Comparison of ENCODE assay signal across 28 cellular contexts in genomic region chr21:33789697-33790096, GRCh38.
DNase-seq lines count a peak whose midpoint lies in the region; ATAC-seq and TF ChIP-seq lines count a peak whose summit lies in the region.
"Had no signal": no experiment of that assay in that cellular context is flagged by ENCODE, and none has a peak within 500 bp of the region (broad histone marks: within the 10 kb centered on the region; RNA-seq: fewer than 3 reads in every experiment).

No MANE protein-coding gene starts in this region.

- TF ChIP-seq EP300 in esophagus muscularis mucosa (IDR thresholded peaks at IDR 0.05): no peak

- H3K36me3 Mint-ChIP-seq in activated naive CD4-positive, alpha-beta T cell treated with anti-CD3 and anti-CD28 coated beads for 36 hours (ENCODE audit: low read depth): no peaks in the 10 kb centered on the region
- H3K36me3 Mint-ChIP-seq: activated CD8-positive, alpha-beta memory T cell treated with anti-CD3 and anti-CD28 coated beads, Interleukin-2, amount 10 ng/mL, durations not matched to agents 7 days and 5 days; activated naive CD4-positive, alpha-beta T cell treated with anti-CD3 and anti-CD28 coated beads, Interleukin-2, amount 10 ng/mL, durations not matched to agents 7 days and 5 days; CD8-positive, alpha-beta memory T cell had no signal

- TF ChIP-seq POLR2A in esophagus muscularis mucosa (IDR thresholded peaks at IDR 0.05; ENCODE audit: low read depth): no peak

- H3K27ac Mint-ChIP-seq in activated naive CD4-positive, alpha-beta T cell treated with anti-CD3 and anti-CD28 coated beads for 36 hours: no peak overlapping the region
- H3K27ac Mint-ChIP-seq: activated CD8-positive, alpha-beta memory T cell treated with anti-CD3 and anti-CD28 coated beads, Interleukin-2, amount 10 ng/mL, durations not matched to agents 7 days and 5 days; activated naive CD4-positive, alpha-beta T cell treated with anti-CD3 and anti-CD28 coated beads, Interleukin-2, amount 10 ng/mL, durations not matched to agents 7 days and 5 days; activated T-cell treated with anti-CD3 and anti-CD28 coated beads, Interleukin-2, amount 50 U/mL, for 72 hours; CD8-positive, alpha-beta memory T cell; progenitor cell of endocrine pancreas had no signal

- no peaks in the 10 kb centered on the region for H3K27me3 Mint-ChIP-seq in activated naive CD4-positive, alpha-beta T cell treated with anti-CD3 and anti-CD28 coated beads for 36 hours (ENCODE audit: low read depth)
- H3K27me3 Mint-ChIP-seq: progenitor cell of endocrine pancreas had no signal

- DNase-seq in NCI-H1694 (lab: John Stamatoyannopoulos, UW): peak; percentile 10
- DNase-seq in NCI-H1694 treated with DMSO at 0.1 percent for 48 hours (lab: John Stamatoyannopoulos, UW): no peak
- peak; percentile 19 for DNase-seq in astrocyte of the cerebellum (ENCODE audit: low read depth)
- peak; percentile 72 for DNase-seq in fibroblast of pulmonary artery (ENCODE audit: low read depth)
- DNase-seq in activated naive CD4-positive, alpha-beta T cell treated with anti-CD3 and anti-CD28 coated beads for 36 hours: no peak
- DNase-seq in esophagus muscularis mucosa (ENCODE audit: extremely low spot score): no peak
- DNase-seq: 8988T; activated CD4-positive, alpha-beta T cell treated with anti-CD3 and anti-CD28 coated beads, Interleukin-2, amount 50 U/mL, for 1 hour; activated CD8-positive, alpha-beta memory T cell treated with anti-CD3 and anti-CD28 coated beads, Interleukin-2, amount 10 ng/mL, durations not matched to agents 7 days and 5 days; activated naive CD4-positive, alpha-beta T cell treated with anti-CD3 and anti-CD28 coated beads, Interleukin-2, amount 10 ng/mL, durations not matched to agents 7 days and 5 days; activated T-cell treated with anti-CD3 and anti-CD28 coated beads, Interleukin-2, amount 50 U/mL, for 72 hours; AML-193; CD8-positive, alpha-beta memory T cell; DMS53; effector CD4-positive, alpha-beta T cell; GOT3; KBM-7; NCI-H2227 treated with DMSO at 0.1 percent for 48 hours; NCI-H82; sigmoid colon; stomach had no signal

- H3K27me3 ChIP-seq in subcutaneous abdominal adipose tissue (ENCODE audit: control insufficient read depth in 5 of 5, insufficient read depth in 4 of 5, low read length in 5 of 5) (no peaks in the 10 kb centered on the region), esophagus muscularis mucosa (no peaks in the 10 kb centered on the region)
- H3K27me3 ChIP-seq: ascending aorta, sigmoid colon, stomach, tibial nerve had no signal

- WGBS in esophagus muscularis mucosa: 72% methylated on average over 1 of the region's 1 CpG

- H3K9me3 ChIP-seq in subcutaneous abdominal adipose tissue (ENCODE audit: control insufficient read depth in 5 of 5, low read length in 5 of 5) (no peaks in the 10 kb centered on the region), esophagus muscularis mucosa (no peaks in the 10 kb centered on the region)
- H3K9me3 ChIP-seq: ascending aorta, sigmoid colon, stomach, tibial nerve had no signal

- in situ Hi-C loops in astrocyte of the cerebellum (cut with HindIII; ENCODE audit: low sequenced_read_pairs): loop anchor here (5.0 kb wide), 2 partner anchors 67 to 92 kb away; no protein-coding TSS in a partner anchor

- no peak for ATAC-seq in HG03571 (IDR thresholded peaks at IDR 0.05; ENCODE audit: unreplicated experiment)
- ATAC-seq: activated CD8-positive, alpha-beta memory T cell treated with anti-CD3 and anti-CD28 coated beads, Interleukin-2, amount 10 ng/mL, durations not matched to agents 7 days and 5 days; activated T-cell treated with anti-CD3 and anti-CD28 coated beads, Interleukin-2, amount 50 U/mL, for 72 hours had no signal

- H3K36me3 ChIP-seq in subcutaneous abdominal adipose tissue (ENCODE audit: control insufficient read depth in 5 of 5, insufficient read depth in 5 of 5, low read length in 5 of 5) (peaks cover 15 to 25% (median 19%) of the 10 kb centered on the region in 5 donors), esophagus muscularis mucosa (peaks cover 0 to 21% (median 8%) of the 10 kb centered on the region in 4 donors)

- no peaks in the 10 kb centered on the region for H3K4me1 Mint-ChIP-seq in activated naive CD4-positive, alpha-beta T cell treated with anti-CD3 and anti-CD28 coated beads for 36 hours (ENCODE audit: low read depth)
- H3K4me1 Mint-ChIP-seq: activated CD8-positive, alpha-beta memory T cell treated with anti-CD3 and anti-CD28 coated beads, Interleukin-2, amount 10 ng/mL, durations not matched to agents 7 days and 5 days; activated naive CD4-positive, alpha-beta T cell treated with anti-CD3 and anti-CD28 coated beads, Interleukin-2, amount 10 ng/mL, durations not matched to agents 7 days and 5 days; CD8-positive, alpha-beta memory T cell had no signal

- H3K9ac ChIP-seq in subcutaneous abdominal adipose tissue (ENCODE audit: low read length in 5 of 5): peak overlapping the region in 2 of 5 donors; percentile 59 to 64

- TF ChIP-seq CTCF in astrocyte of the cerebellum (IDR thresholded peaks at IDR 0.05; ENCODE audit: low read depth, low read length, missing control alignments): no peak
- TF ChIP-seq CTCF in fibroblast of pulmonary artery (IDR thresholded peaks at IDR 0.05; ENCODE audit: low read length, missing control alignments): no peak
- no peak for TF ChIP-seq CTCF in esophagus muscularis mucosa (IDR thresholded peaks at IDR 0.05)

- H3K9me3 Mint-ChIP-seq in activated naive CD4-positive, alpha-beta T cell treated with anti-CD3 and anti-CD28 coated beads for 36 hours: no peaks in the 10 kb centered on the region
- H3K9me3 Mint-ChIP-seq: activated naive CD4-positive, alpha-beta T cell treated with anti-CD3 and anti-CD28 coated beads, Interleukin-2, amount 10 ng/mL, durations not matched to agents 7 days and 5 days; activated T-cell treated with anti-CD3 and anti-CD28 coated beads, Interleukin-2, amount 50 U/mL, for 72 hours; CD8-positive, alpha-beta memory T cell had no signal

- CTCF ChIA-PET in activated naive CD4-positive, alpha-beta T cell treated with anti-CD3 and anti-CD28 coated beads for 36 hours (lab: Charles Lee): interaction anchor here (0.6 kb wide), 3 partner anchors 410 to 1188 kb away, joined by 4 to 5 read pairs (median 4); no protein-coding TSS in a partner anchor

- H3K4me3 ChIP-seq in astrocyte of the cerebellum (ENCODE audit: low read depth, low read length): no peak overlapping the region
- no peak overlapping the region for H3K4me3 ChIP-seq in fibroblast of pulmonary artery (replicated peaks; ENCODE audit: low read depth, low read length)
- no peak overlapping the region for H3K4me3 ChIP-seq in subcutaneous abdominal adipose tissue (ENCODE audit: low read depth in 1 of 5, low read length in 5 of 5)
- H3K4me3 ChIP-seq in esophagus muscularis mucosa: no peak overlapping the region
- H3K4me3 ChIP-seq: ascending aorta, lung, sigmoid colon, stomach, tibial nerve had no signal

- H3K27ac ChIP-seq in subcutaneous abdominal adipose tissue (ENCODE audit: low read depth, low read length) (peak overlapping the region; percentile 86), esophagus muscularis mucosa (replicated peaks in 1 of 4) (no peak overlapping the region)
- H3K27ac ChIP-seq: ascending aorta, RWPE1, sigmoid colon, stomach, tibial nerve had no signal

- H3K4me1 ChIP-seq in subcutaneous abdominal adipose tissue (ENCODE audit: control insufficient read depth in 5 of 5, insufficient read depth in 5 of 5, low read length in 5 of 5) (peaks cover 2 to 25% (median 15%) of the 10 kb centered on the region in 5 donors), esophagus muscularis mucosa (no peaks in the 10 kb centered on the region)
- H3K4me1 ChIP-seq: ascending aorta, sigmoid colon, stomach had no signal

- H3K4me3 Mint-ChIP-seq in activated naive CD4-positive, alpha-beta T cell treated with anti-CD3 and anti-CD28 coated beads for 36 hours: no peak overlapping the region
- H3K4me3 Mint-ChIP-seq: activated CD8-positive, alpha-beta memory T cell treated with anti-CD3 and anti-CD28 coated beads, Interleukin-2, amount 10 ng/mL, durations not matched to agents 7 days and 5 days; activated naive CD4-positive, alpha-beta T cell treated with anti-CD3 and anti-CD28 coated beads, Interleukin-2, amount 10 ng/mL, durations not matched to agents 7 days and 5 days; activated T-cell treated with anti-CD3 and anti-CD28 coated beads, Interleukin-2, amount 50 U/mL, for 72 hours; CD8-positive, alpha-beta memory T cell had no signal

- intact Hi-C loops in activated naive CD4-positive, alpha-beta T cell treated with anti-CD3 and anti-CD28 coated beads for 36 hours (cut with micrococcal nuclease): no loop called here
- intact Hi-C loops in esophagus muscularis mucosa (cut with DNase I): no loop called here

Comparison
In these comparisons a context has a peak if more than half of its experiments do, and no peak if none do; other contexts are left out.
1. DNase-seq: peak in NCI-H1694 (single experiment), astrocyte of the cerebellum (single experiment) and fibroblast of pulmonary artery (single experiment); none in NCI-H1694 treated with DMSO at 0.1 percent for 48 hours (single experiment), activated naive CD4-positive, alpha-beta T cell treated with anti-CD3 and anti-CD28 coated beads for 36 hours (single experiment) and esophagus muscularis mucosa (single experiment).